ENCODE assay signal across 11 cellular contexts in the genomic region with DNA sequence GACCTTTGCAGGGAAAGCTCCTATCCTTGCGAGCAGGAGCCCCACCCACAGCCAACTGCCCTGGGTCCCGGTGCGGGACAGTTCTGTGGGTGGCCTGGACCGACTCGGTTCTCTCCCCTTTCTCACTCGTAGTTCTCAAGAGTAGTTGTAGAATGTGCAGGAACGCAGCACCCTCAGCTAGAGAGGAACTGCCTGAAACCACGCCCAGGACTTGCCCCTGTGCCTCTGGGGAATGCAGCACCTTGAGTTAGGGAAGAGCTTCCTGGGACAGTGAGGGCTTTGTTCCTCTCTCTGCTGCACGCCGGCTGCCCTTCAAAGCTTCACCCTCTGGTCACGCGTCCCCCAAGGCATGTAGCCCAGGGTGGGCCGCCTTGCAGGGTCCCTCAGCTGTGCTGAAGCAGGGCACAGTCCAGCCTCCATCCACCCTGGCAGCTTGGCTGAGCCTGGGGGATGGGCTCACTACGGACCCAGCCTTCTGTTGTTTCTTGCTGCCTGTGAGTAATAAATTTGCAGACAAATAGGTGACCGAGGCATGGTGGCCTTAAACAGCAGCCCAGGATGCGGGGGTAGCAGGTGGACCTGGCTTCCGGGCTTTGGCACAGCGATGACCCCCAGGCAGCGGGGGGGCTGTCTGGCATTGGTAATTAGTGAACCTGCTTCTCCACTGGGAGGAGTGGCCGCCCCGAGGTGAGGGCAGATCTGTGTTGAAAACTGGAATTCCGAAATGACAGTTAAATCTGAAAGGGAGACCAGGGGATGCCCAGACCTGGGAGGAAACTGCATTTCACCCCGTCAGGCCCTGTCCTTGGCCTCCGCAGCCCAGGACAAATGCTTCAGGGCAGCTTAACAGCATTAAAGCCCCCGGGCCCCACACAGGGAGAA.
DNase-seq lines count a peak whose midpoint lies in the region; ATAC-seq, FAIRE-seq and TF ChIP-seq lines count a peak whose summit lies in the region.
"Had no signal": no experiment of that assay in that cellular context is flagged by ENCODE, and none has a peak within 500 bp of the region (broad histone marks: within the 10 kb centered on the region; RNA-seq: fewer than 3 reads in every experiment).

No MANE protein-coding gene starts in this region.

- H3K79me1 ChIP-seq in H1 (ENCODE audit: low read depth, low read length) = no peaks in the 10 kb centered on the region

- 66% methylated on average over 24 of the region's 25 CpGs; no CpG with 5 or more reads in 1 of the 2 experiments for WGBS in H1 (ENCODE audit: extremely low coverage in 1 of 2, insufficient coverage in 1 of 2, insufficient read length in 1 of 2, insufficient replicate concordance in 2 of 2, low coverage in 1 of 2, low lambda C conversion rate in 2 of 2, missing lambda C conversion rate in 1 of 2), 2 experiments
- WGBS in small intestine, 3 donors = 24 to 53% (median 29%) methylated on average over 25 of the region's 25 CpGs

- H4K20me1 ChIP-seq in H1 (replicated peaks in 1 of 2; ENCODE audit: control insufficient read depth in 1 of 2, insufficient read depth in 2 of 2, low read length in 2 of 2) = no peaks in the 10 kb centered on the region

- DNase-seq in H1 (ENCODE audit: low read depth in 1 of 2, low spot score in 2 of 2) (peak in 1 of 2 experiments; percentile 63), small intestine (peak; percentile 39), ureter (ENCODE audit: low spot score) (no peak), dedifferentiated amniotic fluid mesenchymal stem cell (ENCODE audit: extremely low spot score) (no peak)
- DNase-seq in activated CD4-positive, alpha-beta T cell treated with anti-CD3 and anti-CD28 coated beads for 36 hours = no peak
- DNase-seq: activated gamma-delta T cell treated with Interleukin-2 at 50 U/mL for 16 hours, MM.1S had no signal

- H3K56ac ChIP-seq in H1 (replicated peaks; ENCODE audit: insufficient read length, low read depth, low read length) = no peak overlapping the region

- TF ChIP-seq EP300 in H1 (IDR thresholded peaks at IDR 0.05; ENCODE audit: borderline replicate concordance in 1 of 2, low read depth in 2 of 2, low read length in 2 of 2) = no peak

- FAIRE-seq in H1 (lab: Jason Lieb, UNC) = no peak
- no peak for FAIRE-seq in small intestine (lab: Jason Lieb, UNC)

- peaks cover 13% of the 10 kb centered on the region for H3K4me1 Mint-ChIP-seq in activated CD4-positive, alpha-beta T cell treated with anti-CD3 and anti-CD28 coated beads for 36 hours

- no peaks in the 10 kb centered on the region for H3K9me3 Mint-ChIP-seq in activated CD4-positive, alpha-beta T cell treated with anti-CD3 and anti-CD28 coated beads for 36 hours (ENCODE audit: low read depth)
- H3K9me3 Mint-ChIP-seq: stimulated activated naive CD8-positive, alpha-beta T cell treated with anti-CD3 and anti-CD28 coated beads, Interleukin-15, Interleukin-2, amounts not matched to agents 100 ng/mL and 50 ng/mL, for 24 hours had no signal

- no peaks in the 10 kb centered on the region for H3K23me2 ChIP-seq in H1 (ENCODE audit: low read depth, low read length)

- H3K27ac ChIP-seq in H1 (ENCODE audit: low read depth, low read length) (no peak overlapping the region), small intestine (ENCODE audit: low read depth in 1 of 2, low read length in 1 of 2) (no peak overlapping the region)
- H3K27ac ChIP-seq: VCaP had no signal

- peak in 1 of 2 experiments; percentile 45; a peak in 1 of 3 replicates for TF ChIP-seq POLR2A in H1 (IDR thresholded peaks at IDR 0.05; ENCODE audit: control extremely low read depth in 1 of 2, low read depth in 2 of 2, low read length in 2 of 2)

- intact Hi-C loops in activated CD4-positive, alpha-beta T cell treated with anti-CD3 and anti-CD28 coated beads for 36 hours (cut with DNase I, micrococcal nuclease) = loop anchor here in 1 of 2 experiments (10.0 kb wide), 1 partner anchor 114 kb away; no protein-coding TSS in a partner anchor

- peak overlapping the region; percentile 7 for H2BK120ac ChIP-seq in H1 (replicated peaks; ENCODE audit: low read depth, low read length)

- peak; percentile 38 for ATAC-seq in GM19025 (IDR thresholded peaks at IDR 0.05; ENCODE audit: low read depth, unreplicated experiment)
- peak; percentile 35 for ATAC-seq in HG03565 (IDR thresholded peaks at IDR 0.05; ENCODE audit: unreplicated experiment)
- ATAC-seq in activated CD4-positive, alpha-beta T cell treated with anti-CD3 and anti-CD28 coated beads for 36 hours = no peak

- H3K27ac Mint-ChIP-seq in activated CD4-positive, alpha-beta T cell treated with anti-CD3 and anti-CD28 coated beads for 36 hours = no peak overlapping the region
- H3K27ac Mint-ChIP-seq: stimulated activated naive CD8-positive, alpha-beta T cell treated with anti-CD3 and anti-CD28 coated beads, Interleukin-15, Interleukin-2, amounts not matched to agents 100 ng/mL and 50 ng/mL, for 24 hours had no signal

- H3K9me3 ChIP-seq in H1 (ENCODE audit: insufficient read depth in 2 of 2, low read depth in 1 of 2, low read length in 1 of 2) = peaks cover 0 to 5% of the 10 kb centered on the region in 2 experiments; a peak in 1 of 4 replicates
- no peaks in the 10 kb centered on the region for H3K9me3 ChIP-seq in small intestine (ENCODE audit: control insufficient read depth, low read depth)

- CTCF ChIA-PET in H1 (lab: Charles Lee; ENCODE audit: partially characterized antibody) = interaction anchor here (1.5 to 1.9 kb wide), 3 partner anchors 10 to 59 kb away, joined by 3 to 5 read pairs (median 4); no protein-coding TSS in a partner anchor
- CTCF ChIA-PET in activated CD4-positive, alpha-beta T cell treated with anti-CD3 and anti-CD28 coated beads for 36 hours (lab: Charles Lee) = no interaction called here

- H3K36me3 ChIP-seq in H1 (ENCODE audit: control insufficient read depth in 2 of 4, insufficient read depth in 4 of 4, low read length in 3 of 4) (no peaks in the 10 kb centered on the region), small intestine (ENCODE audit: control insufficient read depth in 2 of 2, insufficient read depth in 2 of 2, low read length in 2 of 2) (no peaks in the 10 kb centered on the region)

- H4K5ac ChIP-seq in H1 (ENCODE audit: insufficient read length, low read depth, low read length) = peak overlapping the region; percentile 39

- H3K4me3 ChIP-seq in H1 (ENCODE audit: extremely low read depth in 1 of 4, insufficient read depth in 2 of 4, low read depth in 3 of 4, low read length in 4 of 4) (peak overlapping the region in 1 of 4 experiments; percentile 15; a peak in 1 of 8 replicates), small intestine (ENCODE audit: low read depth in 1 of 2, low read length in 2 of 2) (no peak overlapping the region)

- H2AK5ac ChIP-seq in H1 (ENCODE audit: low read depth, low read length) = no peak overlapping the region

- no peak overlapping the region for H3K4me3 Mint-ChIP-seq in activated CD4-positive, alpha-beta T cell treated with anti-CD3 and anti-CD28 coated beads for 36 hours
- H3K4me3 Mint-ChIP-seq: stimulated activated naive CD8-positive, alpha-beta T cell treated with anti-CD3 and anti-CD28 coated beads, Interleukin-15, Interleukin-2, amounts not matched to agents 100 ng/mL and 50 ng/mL, for 24 hours had no signal

- peak overlapping the region; percentile 71 for H3K18ac ChIP-seq in H1 (ENCODE audit: extremely low read depth, low read length)

- peak overlapping the region; percentile 48; the same call in 1 of the 2 replicates for H2BK20ac ChIP-seq in H1 (ENCODE audit: low read length)

- H4K91ac ChIP-seq in H1 (replicated peaks; ENCODE audit: insufficient read length, low read length) = peak overlapping the region; percentile 4

- H3K4me1 ChIP-seq in H1 (replicated peaks in 1 of 4; ENCODE audit: control insufficient read depth in 3 of 4, insufficient read depth in 4 of 4, low read length in 3 of 4) (peaks cover 4 to 23% (median 16%) of the 10 kb centered on the region in 4 experiments), small intestine (ENCODE audit: control insufficient read depth in 2 of 2, insufficient read depth in 1 of 2, low read depth in 1 of 2, low read length in 1 of 2) (peaks cover 0 to 2% of the 10 kb centered on the region in 2 donors)

- H3K9ac ChIP-seq in H1 (replicated peaks in 1 of 4; ENCODE audit: extremely low read depth in 1 of 4, low read depth in 3 of 4, low read length in 3 of 4) = peak overlapping the region in 2 of 4 experiments; percentile 20 to 25; a peak in 3 of 7 replicates

- no peak overlapping the region for H2BK15ac ChIP-seq in H1 (ENCODE audit: low read length)

- peak overlapping the region; percentile 94; the same call in 1 of the 2 replicates for H2BK12ac ChIP-seq in H1 (ENCODE audit: low read depth, low read length)

- peak overlapping the region; percentile 49 to 52 for H3K4me2 ChIP-seq in H1 (ENCODE audit: insufficient read depth in 1 of 2, low read depth in 2 of 2, low read length in 2 of 2)

- no peaks in the 10 kb centered on the region for H3K79me2 ChIP-seq in H1 (ENCODE audit: control insufficient read depth in 1 of 2, insufficient read depth in 2 of 2, low read length in 2 of 2)

- H3K14ac ChIP-seq in H1 (ENCODE audit: insufficient read length) = no peak overlapping the region

- no peak for TF ChIP-seq CTCF in H1 (IDR thresholded peaks at IDR 0.05; ENCODE audit: control extremely low read depth in 1 of 3, insufficient read depth in 1 of 3, low read depth in 1 of 3, low read length in 3 of 3)

- H4K8ac ChIP-seq in H1 (ENCODE audit: extremely low read depth, insufficient read depth, low read length) = peak overlapping the region; percentile 79

- no peaks in the 10 kb centered on the region; a peak in 1 of 7 replicates for H3K27me3 ChIP-seq in H1 (replicated peaks in 1 of 4; ENCODE audit: control insufficient read depth in 3 of 4, extremely low read depth in 1 of 4, insufficient read depth in 3 of 4, low read length in 3 of 4)
- H3K27me3 ChIP-seq in small intestine (ENCODE audit: control insufficient read depth in 2 of 2, insufficient read depth in 2 of 2, low read length in 2 of 2) = peaks cover 0 to 5% of the 10 kb centered on the region in 2 donors

- peaks cover 21% of the 10 kb centered on the region for H3K27me3 Mint-ChIP-seq in activated CD4-positive, alpha-beta T cell treated with anti-CD3 and anti-CD28 coated beads for 36 hours

- peak overlapping the region; percentile 91 for H2AFZ ChIP-seq in H1 (ENCODE audit: low read length)

- H3K4ac ChIP-seq in H1 (replicated peaks; ENCODE audit: insufficient read length, low read depth, low read length) = no peak overlapping the region

- POLR2A ChIA-PET in H1 (lab: Charles Lee; ENCODE audit: partially characterized antibody) = interaction anchor here (1.8 kb wide), 1 partner anchor 12 kb away, joined by 9 read pairs; no protein-coding TSS in a partner anchor
- POLR2A ChIA-PET in activated CD4-positive, alpha-beta T cell treated with anti-CD3 and anti-CD28 coated beads for 36 hours (lab: Charles Lee) = no interaction called here

- no peak overlapping the region for H3K23ac ChIP-seq in H1 (ENCODE audit: insufficient read length)

- H2BK5ac ChIP-seq in H1 (ENCODE audit: low read depth, low read length) = peak overlapping the region; percentile 95

- no peak for TF ChIP-seq RAD21 in H1 (IDR thresholded peaks at IDR 0.05 in 1 of 2, conservative IDR thresholded peaks at IDR 0.05 in 1 of 2; ENCODE audit: low read depth in 2 of 2, low read length in 2 of 2)

- H3K36me3 Mint-ChIP-seq in activated CD4-positive, alpha-beta T cell treated with anti-CD3 and anti-CD28 coated beads for 36 hours (ENCODE audit: low read depth) = no peaks in the 10 kb centered on the region

TF ChIP-seq in H1, 55 proteins besides CTCF, POLR2A, EP300 and RAD21 (continues in another document):
- no peak for TF ChIP-seq TAF1 (IDR thresholded peaks at IDR 0.05; ENCODE audit: low read depth, low read length)
